ENCODE assay signal across 33 cellular contexts in the genomic region with DNA sequence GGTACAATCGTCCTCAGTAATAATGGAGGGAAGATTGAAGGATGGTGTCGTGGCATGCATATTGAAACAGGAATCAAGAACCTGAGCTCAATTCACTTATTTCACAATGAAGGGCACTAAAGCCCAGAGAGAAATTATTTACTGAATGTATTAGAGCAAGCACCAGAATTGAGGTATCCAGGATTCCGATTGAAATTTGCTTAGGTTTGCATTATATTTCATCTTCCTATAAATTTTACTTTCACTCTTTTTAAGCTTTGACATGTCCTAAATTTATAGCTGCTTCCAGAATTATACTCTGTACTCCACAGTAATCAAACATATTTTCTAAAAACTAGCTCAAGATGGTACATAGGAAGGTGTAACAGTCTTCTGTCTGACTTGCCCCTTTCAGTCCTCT.
"Had no signal": no experiment of that assay in that cellular context is flagged by ENCODE, and none has a peak within 500 bp of the region (broad histone marks: within the 10 kb centered on the region; RNA-seq: fewer than 3 reads in every experiment).

No MANE protein-coding gene starts in this region.

- H3K4me3 ChIP-seq: adrenal gland, body of pancreas, breast epithelium had no signal

- H3K27me3 ChIP-seq: adrenal gland, body of pancreas, brain microvascular endothelial cell, breast epithelium had no signal

- H3K4me1 ChIP-seq: adrenal gland, body of pancreas, breast epithelium had no signal

- ATAC-seq: activated CD8-positive, alpha-beta T cell treated with anti-CD3 and anti-CD28 coated beads for 36 hours; activated naive CD4-positive, alpha-beta T cell treated with anti-CD3 and anti-CD28 coated beads, Interleukin-2, amount 50 U/mL, for 72 hours; activated T-cell treated with anti-CD3 and anti-CD28 coated beads, Interleukin-2, amount 50 U/mL, for 4 hours; activated T-cell treated with anti-CD3 and anti-CD28 coated beads, Interleukin-2, amount 50 U/mL, for 72 hours; activated T-helper 17 cell treated with anti-CD3 and anti-CD28 coated beads, Interleukin-2, amount 50 U/mL, for 72 hours; body of pancreas had no signal

- H3K9me3 ChIP-seq: adrenal gland, body of pancreas had no signal

- H3K36me3 ChIP-seq: adrenal gland, brain microvascular endothelial cell, breast epithelium had no signal

- FAIRE-seq: astrocyte, TTC549 had no signal

- DNase-seq: activated B cell treated with CpG ODN at 0.5 μM for 24 hours; activated CD4-positive, alpha-beta memory T cell treated with anti-CD3 and anti-CD28 coated beads for 36 hours; activated CD4-positive, alpha-beta T cell treated with anti-CD3 and anti-CD28 coated beads for 4 hours; activated CD4-positive, alpha-beta T cell treated with anti-CD3 and anti-CD28 coated beads, Interleukin-2, amount 10 ng/mL, durations not matched to agents 24 days and 14 days; activated CD4-positive, alpha-beta T cell treated with anti-CD3 and anti-CD28 coated beads, Interleukin-2, amount 50 U/mL, for 1 hour; activated CD4-positive, alpha-beta T cell treated with anti-CD3 and anti-CD28 coated beads, Interleukin-2, amount 50 U/mL, for 4 hours; activated CD4-positive, CD25-positive, alpha-beta regulatory T cell treated with anti-CD3 and anti-CD28 coated beads, Interleukin-2, amount 50 U/mL, for 72 hours; activated CD8-positive, alpha-beta memory T cell treated with anti-CD3 and anti-CD28 coated beads, Interleukin-2, amount 50 U/mL, for 4 hours; activated CD8-positive, alpha-beta T cell treated with anti-CD3 and anti-CD28 coated beads for 36 hours; activated effector memory CD4-positive, alpha-beta T cell treated with anti-CD3 and anti-CD28 coated beads, Interleukin-2, amount 50 U/mL, for 16 hours; activated gamma-delta T cell treated with Interleukin-2 at 50 U/mL for 16 hours; activated naive CD4-positive, alpha-beta T cell; activated naive CD4-positive, alpha-beta T cell treated with anti-CD3 and anti-CD28 coated beads for 36 hours; activated naive CD4-positive, alpha-beta T cell treated with anti-CD3 and anti-CD28 coated beads, Interleukin-2, amount 50 U/mL, for 16 hours; activated naive CD8-positive, alpha-beta T cell treated with anti-CD3 and anti-CD28 coated beads for 36 hours; activated T-cell treated with anti-CD3 and anti-CD28 coated beads for 4 hours; activated T-cell treated with anti-CD3 and anti-CD28 coated beads, Interleukin-2, amount 50 U/mL, for 1 hour; activated T-cell treated with anti-CD3 and anti-CD28 coated beads, Interleukin-2, amount 50 U/mL, for 4 hours; activated T-cell treated with anti-CD3 and anti-CD28 coated beads, Interleukin-2, amount 50 U/mL, for 72 hours; adrenal gland; amniotic stem cell; aorta; body of pancreas; brain microvascular endothelial cell; central memory CD4-positive, alpha-beta T cell; T-helper 2 cell; T-helper 9 cell had no signal

- H3K27ac ChIP-seq: adrenal gland, body of pancreas, brain microvascular endothelial cell, breast epithelium, VCaP had no signal
